8 cellular contexts compared by ENCODE assay signal in genomic region chr2:206274434-206275273, GRCh38. TPM values are rescaled to one million over a fixed set of nuclear protein-coding genes. Genes with fewer than 3 reads are reported as not detected.
A peak's percentile ranks its signal among the peaks of the same experiment; 100 is the strongest.
DNase-seq lines count a peak whose midpoint lies in the region; ATAC-seq, FAIRE-seq and TF ChIP-seq lines count a peak whose summit lies in the region.

ZDBF2 (plus strand) TSS chr2:206274663; CDS start chr2:206281850, 7,187 bp downstream.

- peaks cover 35% of the 10 kb centered on the region for H3K27me3 Mint-ChIP-seq in activated naive CD4-positive, alpha-beta T cell treated with anti-CD3 and anti-CD28 coated beads, Interleukin-2, amount 50 U/mL, for 24 hours

- peak within 1 kb of the TSS; percentile 54 for H3K27ac ChIP-seq in C4-2B
- H3K27ac ChIP-seq in pancreas = peak within 1 kb of the TSS; percentile 63 to 77 (median 74)
- peak within 1 kb of the TSS in 1 of 2 donors; percentile 52 for H3K27ac ChIP-seq in aorta (ENCODE audit: low read depth in 1 of 2, low read length in 2 of 2)

- intact Hi-C loops in Right ventricle myocardium inferior (cut with DNase I) (no loop called here), pancreas (cut with DNase I) (no loop called here), aorta (cut with DNase I) (loop anchor here in 1 of 2 donors (10.0 kb wide), 1 partner anchor 170 kb away; the partner anchor contains the start of gene ADAM23)

- FAIRE-seq in pancreas (lab: Jason Lieb, UNC) = no peak

- peak within 1 kb of the TSS; percentile 75 for H3K27ac Mint-ChIP-seq in activated naive CD4-positive, alpha-beta T cell treated with anti-CD3 and anti-CD28 coated beads, Interleukin-2, amount 50 U/mL, for 24 hours

- H3K9me3 Mint-ChIP-seq in activated naive CD4-positive, alpha-beta T cell treated with anti-CD3 and anti-CD28 coated beads, Interleukin-2, amount 50 U/mL, for 24 hours = peaks cover 9% of the 10 kb centered on the region

- H3K9me3 ChIP-seq in pancreas (no peaks in the 10 kb centered on the region), aorta (ENCODE audit: control insufficient read depth, low read length) (no peaks in the 10 kb centered on the region)

- peaks cover 2% of the 10 kb centered on the region for H3K36me3 Mint-ChIP-seq in activated naive CD4-positive, alpha-beta T cell treated with anti-CD3 and anti-CD28 coated beads, Interleukin-2, amount 50 U/mL, for 24 hours

- peak within 1 kb of the TSS; percentile 90 for H3K4me3 Mint-ChIP-seq in activated naive CD4-positive, alpha-beta T cell treated with anti-CD3 and anti-CD28 coated beads, Interleukin-2, amount 50 U/mL, for 24 hours

- WGBS in pancreas, 2 donors = 1% methylated on average over 62 to 99 of the region's 99 CpGs
- WGBS in aorta, 2 donors = 1% methylated on average over 58 to 99 of the region's 99 CpGs

- H3K4me1 ChIP-seq in pancreas = peaks cover 0 to 11% (median 11%) of the 10 kb centered on the region in 3 donors
- H3K4me1 ChIP-seq in aorta (ENCODE audit: control insufficient read depth in 1 of 2, insufficient read depth in 2 of 2, low read length in 2 of 2) = no peaks in the 10 kb centered on the region

- H3K4me3 ChIP-seq in pancreas (peak within 1 kb of the TSS; percentile 62 to 84 (median 70)), aorta (ENCODE audit: low read length in 2 of 2) (peak within 1 kb of the TSS; percentile 60 to 78)

- DNase-seq in RPMI8226 (peak; percentile 65), Right ventricle myocardium inferior (ENCODE audit: missing footprints) (no peak), pancreas (peak; percentile 53 to 87 (median 68)), aorta (peak; percentile 51 to 80)

- H3K27me3 ChIP-seq in pancreas (peaks cover 0 to 8% (median 0%) of the 10 kb centered on the region in 4 donors), aorta (ENCODE audit: control insufficient read depth in 1 of 2, insufficient read depth in 2 of 2, low read length in 1 of 2) (no peaks in the 10 kb centered on the region)

- H3K4me1 Mint-ChIP-seq in activated naive CD4-positive, alpha-beta T cell treated with anti-CD3 and anti-CD28 coated beads, Interleukin-2, amount 50 U/mL, for 24 hours = peaks cover 22% of the 10 kb centered on the region

- peak; percentile 68 for ATAC-seq in GM19043 (IDR thresholded peaks at IDR 0.05; ENCODE audit: low read depth, unreplicated experiment)
- peak; percentile 66 for ATAC-seq in HG03159 (IDR thresholded peaks at IDR 0.05; ENCODE audit: unreplicated experiment)
- ATAC-seq in Right ventricle myocardium inferior = peak; percentile 90
- peak; percentile 93 to 97 (median 96) for ATAC-seq in pancreas
- peak; percentile 87 for ATAC-seq in aorta (ENCODE audit: low FRiP score)

- H3K36me3 ChIP-seq in pancreas (no peaks in the 10 kb centered on the region), aorta (ENCODE audit: control insufficient read depth in 1 of 2, insufficient read depth in 2 of 2, low read length in 1 of 2) (no peaks in the 10 kb centered on the region)

- TF ChIP-seq CTCF in C4-2B (conservative IDR thresholded peaks at IDR 0.05) (no peak), pancreas (IDR thresholded peaks at IDR 0.05) (no peak)

RNA-seq across cellular contexts. Expression of gene ZDBF2, which starts in this region (rescaled TPM):
- total RNA-seq in Right ventricle myocardium inferior (7.0 TPM), pancreas (10 to 100 TPM in 5 of 6 donors, 1 to 10 TPM in 1; 9.0 to 14.3 (median 12.6) TPM), aorta (10 to 100 TPM; 15.1 to 20.2 TPM)
- polyA plus RNA-seq in pancreas (1 to 10 TPM; 1.6 to 3.5 TPM), aorta (1 to 10 TPM; 2.1 to 3.0 TPM)
